Comparison of ENCODE assay signal across 1 cellular context in genomic region chr11:10249448-10249847, GRCh38. TPM values are rescaled to one million over a fixed set of nuclear protein-coding genes. Genes with fewer than 3 reads are reported as not detected.
"Had no signal": no experiment of that assay in that cellular context is flagged by ENCODE, and none has a peak within 500 bp of the region (broad histone marks: within the 10 kb centered on the region; RNA-seq: fewer than 3 reads in every experiment).

No MANE protein-coding gene starts in this region.

RNA-seq across cellular contexts. Expression of gene ADM, which starts 55.4 kb away (rescaled TPM):
- total RNA-seq: HT1080 had no signal
